Comparison of ENCODE assay signal across 19 cellular contexts in genomic region chr1:42221952-42222606, GRCh38. TPM values are rescaled to one million over a fixed set of nuclear protein-coding genes. Genes with fewer than 3 reads are reported as not detected.
DNase-seq lines count a peak whose midpoint lies in the region; ATAC-seq, FAIRE-seq and TF ChIP-seq lines count a peak whose summit lies in the region.
"Had no signal": no experiment of that assay in that cellular context is flagged by ENCODE, and none has a peak within 500 bp of the region (broad histone marks: within the 10 kb centered on the region; RNA-seq: fewer than 3 reads in every experiment).

No MANE protein-coding gene starts in this region.

- TF ChIP-seq CTCF in HepG2 (CRISPR knock-in tag; IDR thresholded peaks at IDR 0.05) (no peak), right lobe of liver (IDR thresholded peaks at IDR 0.05) (no peak), fibroblast of the aortic adventitia (IDR thresholded peaks at IDR 0.05; ENCODE audit: insufficient read depth, low read length) (no peak)

- intact Hi-C loops in HepG2 (cut with micrococcal nuclease; ENCODE audit: unreplicated experiment) = no loop called here
- intact Hi-C loops in right lobe of liver (cut with DNase I) = no loop called here

- H3K4me1 ChIP-seq in HepG2 (ENCODE audit: insufficient read depth, low read length) (peaks cover 17% of the 10 kb centered on the region), right lobe of liver (no peaks in the 10 kb centered on the region)

- 100% methylated on average over 2 of the region's 2 CpGs for WGBS in HepG2 (ENCODE audit: low lambda C conversion rate)
- 91% methylated on average over 2 of the region's 2 CpGs for WGBS in right lobe of liver (ENCODE audit: insufficient coverage, low coverage, low lambda C conversion rate, missing lambda C conversion rate)

- H3K36me3 ChIP-seq in HepG2 (replicated peaks in 1 of 2; ENCODE audit: control insufficient read depth in 1 of 2, insufficient read depth in 2 of 2, low read length in 2 of 2) (peaks cover 1 to 13% of the 10 kb centered on the region in 2 experiments; a peak in 2 of 5 replicates), right lobe of liver (no peaks in the 10 kb centered on the region)
- H3K36me3 ChIP-seq: gastrocnemius medialis, upper lobe of right lung had no signal

- no peaks in the 10 kb centered on the region for H3K27me3 Mint-ChIP-seq in activated T-cell treated with anti-CD3 and anti-CD28 coated beads, Interleukin-2, amount 50 U/mL, for 4 hours (ENCODE audit: low read depth)
- H3K27me3 Mint-ChIP-seq: activated naive CD4-positive, alpha-beta T cell treated with anti-CD3 and anti-CD28 coated beads, Interleukin-2, amount 10 ng/mL, durations not matched to agents 7 days and 5 days had no signal

- peaks cover 38% of the 10 kb centered on the region for H3K36me3 Mint-ChIP-seq in activated T-cell treated with anti-CD3 and anti-CD28 coated beads, Interleukin-2, amount 50 U/mL, for 4 hours (ENCODE audit: insufficient read depth)

- H4K20me1 ChIP-seq in HepG2 (ENCODE audit: insufficient read depth, low read length) = no peaks in the 10 kb centered on the region

- ATAC-seq in HepG2 (no peak), right lobe of liver (no peak), SK-N-SH treated with all-trans-retinoic acid at 6 μM for 48 hours (peak; percentile 47), HG02571 (IDR thresholded peaks at IDR 0.05; ENCODE audit: unreplicated experiment) (no peak)
- no peak for ATAC-seq in activated T-cell treated with anti-CD3 and anti-CD28 coated beads, Interleukin-2, amount 50 U/mL, for 4 hours
- ATAC-seq: gastrocnemius medialis, left colon, upper lobe of right lung had no signal

- no peak for TF ChIP-seq EP300 in HepG2 (IDR thresholded peaks at IDR 0.05; ENCODE audit: low read depth in 2 of 2, low read length in 2 of 2)
- TF ChIP-seq EP300 in HepG2 (CRISPR knock-in tag; IDR thresholded peaks at IDR 0.05; ENCODE audit: borderline replicate concordance) = no peak

- no peak overlapping the region for H3K4me2 ChIP-seq in HepG2 (ENCODE audit: low read depth, low read length)

- no peaks in the 10 kb centered on the region for H3K9me3 ChIP-seq in HepG2 (ENCODE audit: low read length)
- no peaks in the 10 kb centered on the region for H3K9me3 ChIP-seq in right lobe of liver
- H3K9me3 ChIP-seq: gastrocnemius medialis, spleen, upper lobe of right lung had no signal

- H3K9me3 Mint-ChIP-seq in activated T-cell treated with anti-CD3 and anti-CD28 coated beads, Interleukin-2, amount 50 U/mL, for 4 hours = peaks cover 4% of the 10 kb centered on the region
- H3K9me3 Mint-ChIP-seq: nephron had no signal

- peaks cover 6% of the 10 kb centered on the region for H3K79me2 ChIP-seq in HepG2 (ENCODE audit: insufficient read depth, low read length)

- no peak overlapping the region for H2AFZ ChIP-seq in HepG2 (ENCODE audit: low read length)

- DNase-seq in HepG2 (ENCODE audit: low spot score) = peak; percentile 6
- DNase-seq in right lobe of liver = no peak
- peak; percentile 84 for DNase-seq in fibroblast of the aortic adventitia (ENCODE audit: low read depth)
- no peak for DNase-seq in DMS153 treated with DMSO at 0.1 percent for 48 hours (lab: John Stamatoyannopoulos, UW; ENCODE audit: unreplicated experiment)
- no peak for DNase-seq in activated T-cell treated with anti-CD3 and anti-CD28 coated beads, Interleukin-2, amount 50 U/mL, for 4 hours
- DNase-seq in GM19239 (ENCODE audit: insufficient read length, low spot score) = no peak
- DNase-seq: activated CD4-positive, alpha-beta T cell treated with anti-CD3 and anti-CD28 coated beads, Interleukin-2, amount 50 U/mL, for 48 hours; activated naive CD4-positive, alpha-beta T cell treated with anti-CD3 and anti-CD28 coated beads, Interleukin-2, amount 10 ng/mL, durations not matched to agents 7 days and 5 days; gastrocnemius medialis; left colon; NCI-H1417; NCI-H774; spleen; upper lobe of right lung had no signal

- POLR2A ChIA-PET in HepG2 (lab: Yijun Ruan, JAX) = no interaction called here

- TF ChIP-seq POLR2A in HepG2 (IDR thresholded peaks at IDR 0.05; ENCODE audit: insufficient read depth in 1 of 2, low read depth in 2 of 2, low read length in 2 of 2) = no peak
- TF ChIP-seq POLR2A in right lobe of liver (IDR thresholded peaks at IDR 0.05) = no peak

- no peaks in the 10 kb centered on the region for H3K27me3 ChIP-seq in HepG2 (ENCODE audit: control insufficient read depth in 1 of 2, insufficient read depth in 2 of 2, low read length in 2 of 2)
- no peaks in the 10 kb centered on the region for H3K27me3 ChIP-seq in right lobe of liver
- H3K27me3 ChIP-seq: gastrocnemius medialis, spleen, upper lobe of right lung had no signal

- H3K4me3 ChIP-seq in HepG2 (replicated peaks in 1 of 3; ENCODE audit: insufficient read depth in 1 of 3, low read depth in 2 of 3, low read length in 3 of 3) (no peak overlapping the region), right lobe of liver (no peak overlapping the region), fibroblast of the aortic adventitia (ENCODE audit: low read depth, low read length) (no peak overlapping the region)
- H3K4me3 ChIP-seq: coronary artery, gastrocnemius medialis, spleen, upper lobe of right lung had no signal

- CTCF ChIA-PET in HepG2 (lab: Yijun Ruan, JAX; ENCODE audit: low intra/inter-chr PET ratio, low total read pairs) = no interaction called here

- FAIRE-seq in HepG2 (lab: Jason Lieb, UNC) (no peak), GM19239 (lab: Jason Lieb, UNC) (no peak)

- TF ChIP-seq RAD21 in HepG2 (CRISPR knock-in tag; IDR thresholded peaks at IDR 0.05) = no peak

- H3K27ac ChIP-seq in HepG2 (ENCODE audit: extremely low read length, insufficient read depth, low read length) (no peak overlapping the region), right lobe of liver (no peak overlapping the region)
- H3K27ac ChIP-seq: coronary artery, gastrocnemius medialis, spleen, upper lobe of right lung had no signal

- H3K9ac ChIP-seq in HepG2 (ENCODE audit: insufficient read depth, low read depth, low read length) = no peak overlapping the region

- peaks cover 40% of the 10 kb centered on the region for H3K4me1 Mint-ChIP-seq in activated T-cell treated with anti-CD3 and anti-CD28 coated beads, Interleukin-2, amount 50 U/mL, for 4 hours (ENCODE audit: low read depth)

- no peak overlapping the region for H3K4me3 Mint-ChIP-seq in activated T-cell treated with anti-CD3 and anti-CD28 coated beads, Interleukin-2, amount 50 U/mL, for 4 hours
- H3K4me3 Mint-ChIP-seq: activated naive CD4-positive, alpha-beta T cell treated with anti-CD3 and anti-CD28 coated beads, Interleukin-2, amount 10 ng/mL, durations not matched to agents 7 days and 5 days; nephron had no signal

- no TSS peak for BruUV-seq in HepG2 (replicated peaks; lab: Mats Ljungman, UMichigan)

- in situ Hi-C loops in HepG2 (cut with HindIII; ENCODE audit: extremely low pct_ligation_motif_present, low pct_unique_long_range_greater_than_20kb) = no loop called here

TF ChIP-seq in HepG2, 621 proteins besides CTCF, POLR2A, EP300 and RAD21 (continues in another document):
- TF ChIP-seq PCBP1 (IDR thresholded peaks at IDR 0.05; ENCODE audit: borderline replicate concordance, low read depth, low read length) = 0 out of 2 replicates have a peak, but pooled peaks have one; percentile 50

TF ChIP-seq in SK-N-SH treated with all-trans-retinoic acid at 6 μM for 48 hours, 23 proteins besides CTCF, POLR2A, EP300 and RAD21 (continues in another document):
- TF ChIP-seq TOX (CRISPR knock-in tag; IDR thresholded peaks at IDR 0.05; ENCODE audit: borderline replicate concordance) (no peak), OSR1 (CRISPR knock-in tag; IDR thresholded peaks at IDR 0.05) (no peak), SNAI2 (CRISPR knock-in tag; IDR thresholded peaks at IDR 0.05) (0 out of 2 replicates have a peak, but pooled peaks have one; percentile 17), ZNF8 (CRISPR knock-in tag; IDR thresholded peaks at IDR 0.05) (no peak; the same call in 1 of the 2 replicates)

RNA-seq across cellular contexts. Expression of gene GUCA2A, which starts 57.5 kb away (rescaled TPM):
- total RNA-seq in HepG2 (2016; rRNA removed; fragmentation: Illumina TruSeq; extraction: Trizol) (not detected in 2 replicates), right lobe of liver (not detected), fibroblast of the aortic adventitia (ENCODE audit: low replicate concordance) (not detected in 2 replicates)
- not detected in 2 replicates for total RNA-seq in HepG2 (2016; cell fraction: cytosol; rRNA removed; fragmentation: Illumina TruSeq; extraction: Trizol; ENCODE audit: low read depth)
- not detected in 2 replicates for total RNA-seq in HepG2 (2016; cell fraction: insoluble cytoplasmic fraction; rRNA removed; fragmentation: Illumina TruSeq; extraction: Trizol)
- not detected in 2 replicates for total RNA-seq in HepG2 (2016; cell fraction: membrane; rRNA removed; fragmentation: Illumina TruSeq; extraction: Trizol)
- total RNA-seq in HepG2 (2016; cell fraction: nucleus; rRNA removed; fragmentation: Illumina TruSeq; extraction: Trizol) = not detected in 2 replicates
- polyA plus RNA-seq in HepG2 (2011; rRNA removed) = not detected in 2 replicates
- 0.13 TPM in 1 of 2 replicates, not detected in the other for polyA plus RNA-seq in HepG2 (2011; cell fraction: cytosol; rRNA removed)
- polyA plus RNA-seq in HepG2 (2011; cell fraction: nucleus; rRNA removed) = not detected in 2 replicates
- not detected in 2 replicates for polyA plus RNA-seq in HepG2 (2012)
- polyA plus RNA-seq in HepG2 (2016; cell fraction: cytosol; fragmentation: Illumina TruSeq; extraction: Trizol; ENCODE audit: low read depth) = not detected in 2 replicates
- not detected in 2 replicates for polyA plus RNA-seq in HepG2 (2016; cell fraction: insoluble cytoplasmic fraction; fragmentation: Illumina TruSeq; extraction: Trizol; ENCODE audit: low read depth)
- polyA plus RNA-seq in HepG2 (2016; cell fraction: membrane; fragmentation: Illumina TruSeq; extraction: Trizol; ENCODE audit: low read depth) = not detected in 2 replicates
- polyA plus RNA-seq in HepG2 (2016; cell fraction: nucleus; fragmentation: Illumina TruSeq; extraction: Trizol; ENCODE audit: insufficient read depth, low read depth) = not detected in 2 replicates
- polyA minus RNA-seq in HepG2 (2011; rRNA and poly(A)+ RNA removed; ENCODE audit: low replicate concordance) = not detected in 2 replicates
- polyA minus RNA-seq in HepG2 (2011; cell fraction: cytosol; rRNA and poly(A)+ RNA removed) = not detected in 2 replicates
- not detected in 2 replicates for polyA minus RNA-seq in HepG2 (2011; cell fraction: nucleus; rRNA and poly(A)+ RNA removed)
- not detected for total RNA-seq in activated T-cell treated with anti-CD3 and anti-CD28 coated beads, Interleukin-2, amount 50 U/mL, for 4 hours
- total RNA-seq: spleen, upper lobe of right lung had no signal
- polyA plus RNA-seq: AG04450, spleen had no signal

Comparison
In these comparisons a context has a peak if more than half of its experiments do, and no peak if none do; other contexts are left out.
1. DNase-seq: peak in HepG2 (single experiment) and fibroblast of the aortic adventitia (single experiment); none in right lobe of liver (0 of 3), DMS153 treated with DMSO at 0.1 percent for 48 hours (single experiment), activated T-cell treated with anti-CD3 and anti-CD28 coated beads, Interleukin-2, amount 50 U/mL, for 4 hours (single experiment) and GM19239 (single experiment).
2. Of the 2 proteins assayed by ChIP-seq in both HepG2 and SK-N-SH treated with all-trans-retinoic acid at 6 μM for 48 hours: peak only in HepG2: none; only in SK-N-SH treated with all-trans-retinoic acid at 6 μM for 48 hours: PATZ1; in both: none; in neither: 1.